8 cellular contexts compared by ENCODE assay signal in genomic region chr10:119416855-119417254, GRCh38.
DNase-seq lines count a peak whose midpoint lies in the region; ATAC-seq and TF ChIP-seq lines count a peak whose summit lies in the region.

No MANE protein-coding gene starts in this region.

- H3K27me3 ChIP-seq in right lobe of liver: no peaks in the 10 kb centered on the region

- H3K9me3 ChIP-seq in right lobe of liver: no peaks in the 10 kb centered on the region

- no peak overlapping the region for H3K4me3 ChIP-seq in right lobe of liver

- no peaks in the 10 kb centered on the region for H3K36me3 ChIP-seq in right lobe of liver

- intact Hi-C loops in right lobe of liver (cut with DNase I): loop anchor here (5.0 to 10.0 kb wide), 3 partner anchors 132 to 215 kb away; partner anchors contain the start of gene GRK5 (in 1 of the 2)

- WGBS in right lobe of liver (ENCODE audit: insufficient coverage, low coverage, low lambda C conversion rate, missing lambda C conversion rate): 33% methylated on average over 6 of the region's 10 CpGs

- peaks cover 0 to 10% (median 0%) of the 10 kb centered on the region in 4 donors for H3K4me1 ChIP-seq in right lobe of liver

- DNase-seq in Ammon's horn (ENCODE audit: low spot score) (peak; percentile 78), NCI-H1436 (lab: John Stamatoyannopoulos, UW) (peak; percentile 70), cerebellum (ENCODE audit: low spot score) (peak; percentile 67), right lobe of liver (peak; percentile 70 to 74 (median 71)), midbrain (lab: John Stamatoyannopoulos, UW) (no peak)
- peak; percentile 60 to 63 for DNase-seq in activated CD4-positive, alpha-beta T cell treated with anti-CD3 and anti-CD28 coated beads for 24 hours (ENCODE audit: low read depth in 2 of 2)
- peak; percentile 31 to 52 for DNase-seq in stimulated activated CD8-positive, alpha-beta memory T cell treated with anti-CD3 and anti-CD28 coated beads, Interleukin-2, amount 100 ng/mL, for 1 hour (ENCODE audit: low read depth in 2 of 2)

- H3K27ac ChIP-seq in right lobe of liver: no peak overlapping the region

- TF ChIP-seq POLR2A in right lobe of liver (IDR thresholded peaks at IDR 0.05): no peak

- TF ChIP-seq CTCF in right lobe of liver (IDR thresholded peaks at IDR 0.05): peak; percentile 77 to 87 (median 82)

- ATAC-seq in GM19452 (IDR thresholded peaks at IDR 0.05; ENCODE audit: unreplicated experiment) (peak; percentile 71), right lobe of liver (peak; percentile 70 to 83 (median 82))
